In genomic region chr12:51000245-51000644, GRCh38 we compare ENCODE assay signal across 23 cellular contexts. TPM values are rescaled to one million over a fixed set of nuclear protein-coding genes. Genes with fewer than 3 reads are reported as not detected.
DNase-seq lines count a peak whose midpoint lies in the region; ATAC-seq, FAIRE-seq and TF ChIP-seq lines count a peak whose summit lies in the region.
"Had no signal": no experiment of that assay in that cellular context is flagged by ENCODE, and none has a peak within 500 bp of the region (broad histone marks: within the 10 kb centered on the region; RNA-seq: fewer than 3 reads in every experiment).

No MANE protein-coding gene starts in this region.

- H3K27me3 Mint-ChIP-seq in activated naive CD8-positive, alpha-beta T cell = no peaks in the 10 kb centered on the region
- H3K27me3 Mint-ChIP-seq in activated naive CD8-positive, alpha-beta T cell treated with anti-CD3 and anti-CD28 coated beads for 36 hours = no peaks in the 10 kb centered on the region
- H3K27me3 Mint-ChIP-seq in astrocyte (ENCODE audit: low read depth, unreplicated experiment) = no peaks in the 10 kb centered on the region
- H3K27me3 Mint-ChIP-seq: activated CD4-positive, alpha-beta T cell treated with anti-CD3 and anti-CD28 coated beads, Interleukin-2, amount 10 ng/mL, durations not matched to agents 7 days and 5 days had no signal

- no peak overlapping the region for H3K4me3 Mint-ChIP-seq in activated naive CD8-positive, alpha-beta T cell
- no peak overlapping the region for H3K4me3 Mint-ChIP-seq in activated naive CD8-positive, alpha-beta T cell treated with anti-CD3 and anti-CD28 coated beads for 36 hours
- no peak overlapping the region for H3K4me3 Mint-ChIP-seq in astrocyte (ENCODE audit: unreplicated experiment)
- H3K4me3 Mint-ChIP-seq: activated CD4-positive, alpha-beta T cell treated with anti-CD3 and anti-CD28 coated beads, Interleukin-2, amount 10 ng/mL, durations not matched to agents 7 days and 5 days had no signal

- H3K27ac Mint-ChIP-seq in activated naive CD8-positive, alpha-beta T cell = peak overlapping the region; percentile 70
- H3K27ac Mint-ChIP-seq in activated naive CD8-positive, alpha-beta T cell treated with anti-CD3 and anti-CD28 coated beads for 36 hours = no peak overlapping the region
- H3K27ac Mint-ChIP-seq in astrocyte (ENCODE audit: unreplicated experiment) = no peak overlapping the region
- H3K27ac Mint-ChIP-seq: activated CD4-positive, alpha-beta T cell treated with anti-CD3 and anti-CD28 coated beads, Interleukin-2, amount 10 ng/mL, durations not matched to agents 7 days and 5 days had no signal

- peaks cover 27% of the 10 kb centered on the region for H3K36me3 Mint-ChIP-seq in activated naive CD8-positive, alpha-beta T cell
- H3K36me3 Mint-ChIP-seq in activated naive CD8-positive, alpha-beta T cell treated with anti-CD3 and anti-CD28 coated beads for 36 hours = peaks cover 24% of the 10 kb centered on the region
- H3K36me3 Mint-ChIP-seq in astrocyte (ENCODE audit: low read depth, unreplicated experiment) = peaks cover 25% of the 10 kb centered on the region

- TF ChIP-seq CTCF in astrocyte (IDR thresholded peaks at IDR 0.05; ENCODE audit: insufficient read depth, low read depth, low read length) (no peak), smooth muscle cell (IDR thresholded peaks at IDR 0.05; ENCODE audit: borderline replicate concordance, insufficient read depth, poor library complexity, severe bottlenecking) (no peak)

- H3K4me3 ChIP-seq in astrocyte (ENCODE audit: insufficient read depth, low read depth, low read length) (no peak overlapping the region), smooth muscle cell (no peak overlapping the region), SJCRH30 (no peak overlapping the region)
- H3K4me3 ChIP-seq: Peyer's patch, sigmoid colon had no signal

- no peaks in the 10 kb centered on the region for H3F3A ChIP-seq in smooth muscle cell (ENCODE audit: low read depth)

- H3K27me3 ChIP-seq in astrocyte (ENCODE audit: insufficient read depth, low read length) (no peaks in the 10 kb centered on the region), smooth muscle cell (ENCODE audit: low read depth) (no peaks in the 10 kb centered on the region), SJCRH30 (no peaks in the 10 kb centered on the region)
- H3K27me3 ChIP-seq: BE2C, neutrophil, Peyer's patch, sigmoid colon had no signal

- ATAC-seq in GM18511 (IDR thresholded peaks at IDR 0.05; ENCODE audit: unreplicated experiment) (no peak), HG02798 (IDR thresholded peaks at IDR 0.05; ENCODE audit: poor library complexity, unreplicated experiment) (no peak)

- no peak overlapping the region for H3K9ac ChIP-seq in astrocyte (ENCODE audit: low read length)
- no peak overlapping the region for H3K9ac ChIP-seq in smooth muscle cell (ENCODE audit: low read depth)

- H3K36me3 ChIP-seq in astrocyte (ENCODE audit: insufficient read depth, low read length) (peaks cover 8% of the 10 kb centered on the region), smooth muscle cell (ENCODE audit: low read depth) (peaks cover 5% of the 10 kb centered on the region), SJCRH30 (peaks cover 46% of the 10 kb centered on the region)

- no peak for FAIRE-seq in astrocyte (lab: Jason Lieb, UNC)
- FAIRE-seq: endometrium, islet of Langerhans had no signal

- H4K20me1 ChIP-seq in astrocyte (ENCODE audit: insufficient read depth, low read length) = no peaks in the 10 kb centered on the region
- H4K20me1 ChIP-seq in smooth muscle cell (ENCODE audit: low read depth) = no peaks in the 10 kb centered on the region

- H3K4me1 ChIP-seq in astrocyte (ENCODE audit: insufficient read depth, low read length) = peaks cover 5% of the 10 kb centered on the region
- H3K4me1 ChIP-seq in smooth muscle cell (ENCODE audit: low read depth) = no peaks in the 10 kb centered on the region
- H3K4me1 ChIP-seq in SJCRH30 = no peaks in the 10 kb centered on the region
- H3K4me1 ChIP-seq: BE2C, Peyer's patch, sigmoid colon had no signal

- H3K79me2 ChIP-seq in astrocyte (ENCODE audit: insufficient read depth, low read length) (no peaks in the 10 kb centered on the region), smooth muscle cell (ENCODE audit: low read depth) (peaks cover 4% of the 10 kb centered on the region)

- H3K9me3 ChIP-seq in astrocyte (ENCODE audit: insufficient read depth, low read depth, low read length) (no peaks in the 10 kb centered on the region), smooth muscle cell (replicated peaks; ENCODE audit: low read depth) (no peaks in the 10 kb centered on the region), SJCRH30 (replicated peaks) (no peaks in the 10 kb centered on the region)
- H3K9me3 ChIP-seq: BE2C, neutrophil, Peyer's patch, sigmoid colon had no signal

- 74% methylated on average over 7 of the region's 7 CpGs for WGBS in smooth muscle cell (ENCODE audit: low lambda C conversion rate)

- H3K27ac ChIP-seq in astrocyte (ENCODE audit: low read depth, low read length) (no peak overlapping the region), smooth muscle cell (ENCODE audit: low read depth) (peak overlapping the region; percentile 1), SJCRH30 (no peak overlapping the region)
- H3K27ac ChIP-seq: neutrophil, Peyer's patch, sigmoid colon had no signal

- H3K4me2 ChIP-seq in astrocyte (ENCODE audit: low read length) (no peak overlapping the region), smooth muscle cell (no peak overlapping the region)

- H3K9me3 Mint-ChIP-seq in activated naive CD8-positive, alpha-beta T cell (ENCODE audit: low read depth) = no peaks in the 10 kb centered on the region
- no peaks in the 10 kb centered on the region for H3K9me3 Mint-ChIP-seq in activated naive CD8-positive, alpha-beta T cell treated with anti-CD3 and anti-CD28 coated beads for 36 hours
- H3K9me3 Mint-ChIP-seq in astrocyte (ENCODE audit: unreplicated experiment) = no peaks in the 10 kb centered on the region
- H3K9me3 Mint-ChIP-seq: activated CD4-positive, alpha-beta T cell treated with anti-CD3 and anti-CD28 coated beads, Interleukin-2, amount 10 ng/mL, durations not matched to agents 7 days and 5 days had no signal

- H3K4me1 Mint-ChIP-seq in activated naive CD8-positive, alpha-beta T cell (ENCODE audit: low read depth) = peaks cover 13% of the 10 kb centered on the region
- peaks cover 12% of the 10 kb centered on the region for H3K4me1 Mint-ChIP-seq in activated naive CD8-positive, alpha-beta T cell treated with anti-CD3 and anti-CD28 coated beads for 36 hours
- peaks cover 6% of the 10 kb centered on the region for H3K4me1 Mint-ChIP-seq in astrocyte (ENCODE audit: low read depth, unreplicated experiment)
- H3K4me1 Mint-ChIP-seq: activated CD4-positive, alpha-beta T cell treated with anti-CD3 and anti-CD28 coated beads, Interleukin-2, amount 10 ng/mL, durations not matched to agents 7 days and 5 days had no signal

- H2AFZ ChIP-seq in astrocyte (ENCODE audit: low read depth, low read length) (no peak overlapping the region), smooth muscle cell (ENCODE audit: low read depth) (no peak overlapping the region)

- DNase-seq in activated naive CD8-positive, alpha-beta T cell treated with anti-CD3 and anti-CD28 coated beads for 36 hours = no peak
- DNase-seq in HK-2 (ENCODE audit: unreplicated experiment) (peak; percentile 44), astrocyte (ENCODE audit: low read depth) (peak; percentile 67), smooth muscle cell (lab: John Stamatoyannopoulos, UW; ENCODE audit: unreplicated experiment) (no peak), SJCRH30 (no peak)
- DNase-seq: activated CD4-positive, alpha-beta T cell treated with anti-CD3 and anti-CD28 coated beads, Interleukin-2, amount 10 ng/mL, durations not matched to agents 7 days and 5 days; activated gamma-delta T cell; BE2C; central memory CD4-positive, alpha-beta T cell; DMS 273 treated with DMSO at 0.1 percent for 48 hours; Kasumi-1; NCI-H2029; NCI-H526; Peyer's patch; sigmoid colon; T-helper 9 cell had no signal

RNA-seq across cellular contexts. Expression of gene SLC11A2, which starts 25.9 kb away (rescaled TPM):
- total RNA-seq in activated naive CD8-positive, alpha-beta T cell treated with anti-CD3 and anti-CD28 coated beads for 36 hours = 10 to 100 TPM; 24.5 to 27.3 TPM
- total RNA-seq in astrocyte (35.5 and 40.0 TPM in 2 replicates), smooth muscle cell (31.3 and 52.9 TPM in 2 replicates)
- 22.9 and 26.5 TPM in 2 replicates for polyA plus RNA-seq in smooth muscle cell
- 76.4 and 78.5 TPM in 2 replicates for total RNA-seq in SJCRH30 (2014; rRNA removed; shearing (Covaris generic))

RNA-seq across cellular contexts. Expression of gene LETMD1, which starts 47.9 kb away (rescaled TPM):
- total RNA-seq in activated naive CD8-positive, alpha-beta T cell treated with anti-CD3 and anti-CD28 coated beads for 36 hours = 10 to 100 TPM; 67.2 to 69.4 TPM
- 25.2 and 26.4 TPM in 2 replicates for total RNA-seq in astrocyte
- 32.9 and 45.4 TPM in 2 replicates for total RNA-seq in smooth muscle cell
- 8.9 and 10.8 TPM in 2 replicates for polyA plus RNA-seq in smooth muscle cell
- 40.8 and 53.4 TPM in 2 replicates for total RNA-seq in SJCRH30 (2014; rRNA removed; shearing (Covaris generic))

RNA-seq across cellular contexts. Expression of gene HIGD1C, which starts 47.9 kb away (rescaled TPM):
- total RNA-seq in activated naive CD8-positive, alpha-beta T cell treated with anti-CD3 and anti-CD28 coated beads for 36 hours = not detected
- total RNA-seq in astrocyte = not detected in 2 replicates
- total RNA-seq in smooth muscle cell = not detected in 2 replicates
- not detected in 2 replicates for polyA plus RNA-seq in smooth muscle cell
- not detected in 2 replicates for total RNA-seq in SJCRH30 (2014; rRNA removed; shearing (Covaris generic))
- total RNA-seq: activated CD4-positive, alpha-beta T cell treated with anti-CD3 and anti-CD28 coated beads, Interleukin-2, amount 10 ng/mL, durations not matched to agents 7 days and 5 days; glomerular endothelial cell; Peyer's patch; sigmoid colon had no signal
- polyA plus RNA-seq: sigmoid colon had no signal

Comparison
In these comparisons a context has a peak if more than half of its experiments do, and no peak if none do; other contexts are left out.
1. DNase-seq: peak in HK-2 (single experiment) and astrocyte (single experiment); none in activated naive CD8-positive, alpha-beta T cell treated with anti-CD3 and anti-CD28 coated beads for 36 hours (single experiment), smooth muscle cell (single experiment) and SJCRH30 (0 of 2).